Comparison of ENCODE assay signal across 1 cellular context in genomic region chr1:30176477-30176876, GRCh38.
TF ChIP-seq lines count a peak whose summit lies in the region.

No MANE protein-coding gene starts in this region.

TF ChIP-seq in GM23338, 12 proteins besides CTCF, POLR2A, EP300 and RAD21 (continued from another document):
- TF ChIP-seq ZNF462 (CRISPR knock-in tag; IDR thresholded peaks at IDR 0.05) (no peak), STAT1 (IDR thresholded peaks at IDR 0.05; ENCODE audit: unreplicated experiment) (no peak), CREB1 (CRISPR knock-in tag; IDR thresholded peaks at IDR 0.05; ENCODE audit: low read depth) (no peak), ETS1 (IDR thresholded peaks at IDR 0.05) (no peak)
